1 cellular context compared by ENCODE assay signal in the genomic region with DNA sequence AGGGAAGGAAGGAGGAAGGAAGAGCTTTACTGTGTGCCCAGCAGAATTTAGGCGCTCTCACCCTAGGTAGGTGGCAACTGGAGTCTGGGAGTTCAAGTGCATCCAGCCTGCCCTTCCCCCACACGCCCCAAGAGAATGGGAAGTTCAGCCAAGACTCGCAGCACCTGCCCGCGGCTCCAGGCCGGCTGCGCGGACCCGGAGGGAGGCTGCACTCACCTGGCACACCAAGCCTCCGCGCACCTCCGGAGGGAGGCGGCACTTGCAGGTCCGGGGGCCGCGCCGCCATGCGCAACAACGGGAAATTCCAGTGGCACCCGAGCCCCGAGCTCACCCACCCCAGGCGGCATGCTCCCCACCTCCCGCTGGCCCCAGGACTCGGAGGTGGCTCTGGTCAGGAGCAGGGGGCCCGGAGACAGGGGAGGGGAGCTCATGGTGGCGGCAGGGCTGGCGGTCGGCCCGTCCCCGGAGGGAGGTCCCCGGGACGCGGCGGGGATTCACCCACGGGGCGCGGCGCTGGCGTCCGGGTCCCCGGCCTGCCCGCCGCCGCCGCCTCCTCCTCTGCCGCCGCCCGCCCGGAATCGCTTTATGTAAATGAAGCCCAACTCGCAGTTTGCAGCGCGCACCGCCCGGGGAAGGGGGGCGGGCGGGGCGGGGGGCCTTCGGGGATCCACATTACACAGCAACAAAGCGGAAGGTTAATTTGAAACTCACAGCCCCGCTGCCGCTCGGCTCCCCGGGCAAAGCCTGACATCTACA.
A peak's percentile ranks its signal among the peaks of the same experiment; 100 is the strongest.
TF ChIP-seq lines count a peak whose summit lies in the region.

A gene with protein sequence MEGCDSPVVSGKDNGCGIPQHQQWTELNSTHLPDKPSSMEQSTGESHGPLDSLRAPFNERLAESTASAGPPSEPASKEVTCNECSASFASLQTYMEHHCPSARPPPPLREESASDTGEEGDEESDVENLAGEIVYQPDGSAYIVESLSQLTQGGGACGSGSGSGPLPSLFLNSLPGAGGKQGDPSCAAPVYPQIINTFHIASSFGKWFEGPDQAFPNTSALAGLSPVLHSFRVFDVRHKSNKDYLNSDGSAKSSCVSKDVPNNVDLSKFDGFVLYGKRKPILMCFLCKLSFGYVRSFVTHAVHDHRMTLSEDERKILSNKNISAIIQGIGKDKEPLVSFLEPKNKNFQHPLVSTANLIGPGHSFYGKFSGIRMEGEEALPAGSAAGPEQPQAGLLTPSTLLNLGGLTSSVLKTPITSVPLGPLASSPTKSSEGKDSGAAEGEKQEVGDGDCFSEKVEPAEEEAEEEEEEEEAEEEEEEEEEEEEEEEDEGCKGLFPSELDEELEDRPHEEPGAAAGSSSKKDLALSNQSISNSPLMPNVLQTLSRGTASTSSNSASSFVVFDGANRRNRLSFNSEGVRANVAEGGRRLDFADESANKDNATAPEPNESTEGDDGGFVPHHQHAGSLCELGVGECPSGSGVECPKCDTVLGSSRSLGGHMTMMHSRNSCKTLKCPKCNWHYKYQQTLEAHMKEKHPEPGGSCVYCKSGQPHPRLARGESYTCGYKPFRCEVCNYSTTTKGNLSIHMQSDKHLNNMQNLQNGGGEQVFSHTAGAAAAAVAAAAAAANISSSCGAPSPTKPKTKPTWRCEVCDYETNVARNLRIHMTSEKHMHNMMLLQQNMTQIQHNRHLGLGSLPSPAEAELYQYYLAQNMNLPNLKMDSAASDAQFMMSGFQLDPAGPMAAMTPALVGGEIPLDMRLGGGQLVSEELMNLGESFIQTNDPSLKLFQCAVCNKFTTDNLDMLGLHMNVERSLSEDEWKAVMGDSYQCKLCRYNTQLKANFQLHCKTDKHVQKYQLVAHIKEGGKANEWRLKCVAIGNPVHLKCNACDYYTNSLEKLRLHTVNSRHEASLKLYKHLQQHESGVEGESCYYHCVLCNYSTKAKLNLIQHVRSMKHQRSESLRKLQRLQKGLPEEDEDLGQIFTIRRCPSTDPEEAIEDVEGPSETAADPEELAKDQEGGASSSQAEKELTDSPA (N-terminal part only) (minus strand): TSS at position 593 of the 756 bp plus-strand sequence. CDS start 87,983 bp downstream, outside the sequence.

TF ChIP-seq in HepG2, 621 proteins besides CTCF, POLR2A, EP300 and RAD21 (continued from another document and continues in another):
- TF ChIP-seq, protein P1, sequence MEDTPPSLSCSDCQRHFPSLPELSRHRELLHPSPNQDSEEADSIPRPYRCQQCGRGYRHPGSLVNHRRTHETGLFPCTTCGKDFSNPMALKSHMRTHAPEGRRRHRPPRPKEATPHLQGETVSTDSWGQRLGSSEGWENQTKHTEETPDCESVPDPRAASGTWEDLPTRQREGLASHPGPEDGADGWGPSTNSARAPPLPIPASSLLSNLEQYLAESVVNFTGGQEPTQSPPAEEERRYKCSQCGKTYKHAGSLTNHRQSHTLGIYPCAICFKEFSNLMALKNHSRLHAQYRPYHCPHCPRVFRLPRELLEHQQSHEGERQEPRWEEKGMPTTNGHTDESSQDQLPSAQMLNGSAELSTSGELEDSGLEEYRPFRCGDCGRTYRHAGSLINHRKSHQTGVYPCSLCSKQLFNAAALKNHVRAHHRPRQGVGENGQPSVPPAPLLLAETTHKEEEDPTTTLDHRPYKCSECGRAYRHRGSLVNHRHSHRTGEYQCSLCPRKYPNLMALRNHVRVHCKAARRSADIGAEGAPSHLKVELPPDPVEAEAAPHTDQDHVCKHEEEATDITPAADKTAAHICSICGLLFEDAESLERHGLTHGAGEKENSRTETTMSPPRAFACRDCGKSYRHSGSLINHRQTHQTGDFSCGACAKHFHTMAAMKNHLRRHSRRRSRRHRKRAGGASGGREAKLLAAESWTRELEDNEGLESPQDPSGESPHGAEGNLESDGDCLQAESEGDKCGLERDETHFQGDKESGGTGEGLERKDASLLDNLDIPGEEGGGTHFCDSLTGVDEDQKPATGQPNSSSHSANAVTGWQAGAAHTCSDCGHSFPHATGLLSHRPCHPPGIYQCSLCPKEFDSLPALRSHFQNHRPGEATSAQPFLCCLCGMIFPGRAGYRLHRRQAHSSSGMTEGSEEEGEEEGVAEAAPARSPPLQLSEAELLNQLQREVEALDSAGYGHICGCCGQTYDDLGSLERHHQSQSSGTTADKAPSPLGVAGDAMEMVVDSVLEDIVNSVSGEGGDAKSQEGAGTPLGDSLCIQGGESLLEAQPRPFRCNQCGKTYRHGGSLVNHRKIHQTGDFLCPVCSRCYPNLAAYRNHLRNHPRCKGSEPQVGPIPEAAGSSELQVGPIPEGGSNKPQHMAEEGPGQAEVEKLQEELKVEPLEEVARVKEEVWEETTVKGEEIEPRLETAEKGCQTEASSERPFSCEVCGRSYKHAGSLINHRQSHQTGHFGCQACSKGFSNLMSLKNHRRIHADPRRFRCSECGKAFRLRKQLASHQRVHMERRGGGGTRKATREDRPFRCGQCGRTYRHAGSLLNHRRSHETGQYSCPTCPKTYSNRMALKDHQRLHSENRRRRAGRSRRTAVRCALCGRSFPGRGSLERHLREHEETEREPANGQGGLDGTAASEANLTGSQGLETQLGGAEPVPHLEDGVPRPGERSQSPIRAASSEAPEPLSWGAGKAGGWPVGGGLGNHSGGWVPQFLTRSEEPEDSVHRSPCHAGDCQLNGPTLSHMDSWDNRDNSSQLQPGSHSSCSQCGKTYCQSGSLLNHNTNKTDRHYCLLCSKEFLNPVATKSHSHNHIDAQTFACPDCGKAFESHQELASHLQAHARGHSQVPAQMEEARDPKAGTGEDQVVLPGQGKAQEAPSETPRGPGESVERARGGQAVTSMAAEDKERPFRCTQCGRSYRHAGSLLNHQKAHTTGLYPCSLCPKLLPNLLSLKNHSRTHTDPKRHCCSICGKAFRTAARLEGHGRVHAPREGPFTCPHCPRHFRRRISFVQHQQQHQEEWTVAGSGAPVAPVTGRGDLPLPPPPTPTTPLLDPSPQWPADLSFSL (CRISPR knock-in tag; IDR thresholded peaks at IDR 0.05): no peak
- TF ChIP-seq, protein P2, sequence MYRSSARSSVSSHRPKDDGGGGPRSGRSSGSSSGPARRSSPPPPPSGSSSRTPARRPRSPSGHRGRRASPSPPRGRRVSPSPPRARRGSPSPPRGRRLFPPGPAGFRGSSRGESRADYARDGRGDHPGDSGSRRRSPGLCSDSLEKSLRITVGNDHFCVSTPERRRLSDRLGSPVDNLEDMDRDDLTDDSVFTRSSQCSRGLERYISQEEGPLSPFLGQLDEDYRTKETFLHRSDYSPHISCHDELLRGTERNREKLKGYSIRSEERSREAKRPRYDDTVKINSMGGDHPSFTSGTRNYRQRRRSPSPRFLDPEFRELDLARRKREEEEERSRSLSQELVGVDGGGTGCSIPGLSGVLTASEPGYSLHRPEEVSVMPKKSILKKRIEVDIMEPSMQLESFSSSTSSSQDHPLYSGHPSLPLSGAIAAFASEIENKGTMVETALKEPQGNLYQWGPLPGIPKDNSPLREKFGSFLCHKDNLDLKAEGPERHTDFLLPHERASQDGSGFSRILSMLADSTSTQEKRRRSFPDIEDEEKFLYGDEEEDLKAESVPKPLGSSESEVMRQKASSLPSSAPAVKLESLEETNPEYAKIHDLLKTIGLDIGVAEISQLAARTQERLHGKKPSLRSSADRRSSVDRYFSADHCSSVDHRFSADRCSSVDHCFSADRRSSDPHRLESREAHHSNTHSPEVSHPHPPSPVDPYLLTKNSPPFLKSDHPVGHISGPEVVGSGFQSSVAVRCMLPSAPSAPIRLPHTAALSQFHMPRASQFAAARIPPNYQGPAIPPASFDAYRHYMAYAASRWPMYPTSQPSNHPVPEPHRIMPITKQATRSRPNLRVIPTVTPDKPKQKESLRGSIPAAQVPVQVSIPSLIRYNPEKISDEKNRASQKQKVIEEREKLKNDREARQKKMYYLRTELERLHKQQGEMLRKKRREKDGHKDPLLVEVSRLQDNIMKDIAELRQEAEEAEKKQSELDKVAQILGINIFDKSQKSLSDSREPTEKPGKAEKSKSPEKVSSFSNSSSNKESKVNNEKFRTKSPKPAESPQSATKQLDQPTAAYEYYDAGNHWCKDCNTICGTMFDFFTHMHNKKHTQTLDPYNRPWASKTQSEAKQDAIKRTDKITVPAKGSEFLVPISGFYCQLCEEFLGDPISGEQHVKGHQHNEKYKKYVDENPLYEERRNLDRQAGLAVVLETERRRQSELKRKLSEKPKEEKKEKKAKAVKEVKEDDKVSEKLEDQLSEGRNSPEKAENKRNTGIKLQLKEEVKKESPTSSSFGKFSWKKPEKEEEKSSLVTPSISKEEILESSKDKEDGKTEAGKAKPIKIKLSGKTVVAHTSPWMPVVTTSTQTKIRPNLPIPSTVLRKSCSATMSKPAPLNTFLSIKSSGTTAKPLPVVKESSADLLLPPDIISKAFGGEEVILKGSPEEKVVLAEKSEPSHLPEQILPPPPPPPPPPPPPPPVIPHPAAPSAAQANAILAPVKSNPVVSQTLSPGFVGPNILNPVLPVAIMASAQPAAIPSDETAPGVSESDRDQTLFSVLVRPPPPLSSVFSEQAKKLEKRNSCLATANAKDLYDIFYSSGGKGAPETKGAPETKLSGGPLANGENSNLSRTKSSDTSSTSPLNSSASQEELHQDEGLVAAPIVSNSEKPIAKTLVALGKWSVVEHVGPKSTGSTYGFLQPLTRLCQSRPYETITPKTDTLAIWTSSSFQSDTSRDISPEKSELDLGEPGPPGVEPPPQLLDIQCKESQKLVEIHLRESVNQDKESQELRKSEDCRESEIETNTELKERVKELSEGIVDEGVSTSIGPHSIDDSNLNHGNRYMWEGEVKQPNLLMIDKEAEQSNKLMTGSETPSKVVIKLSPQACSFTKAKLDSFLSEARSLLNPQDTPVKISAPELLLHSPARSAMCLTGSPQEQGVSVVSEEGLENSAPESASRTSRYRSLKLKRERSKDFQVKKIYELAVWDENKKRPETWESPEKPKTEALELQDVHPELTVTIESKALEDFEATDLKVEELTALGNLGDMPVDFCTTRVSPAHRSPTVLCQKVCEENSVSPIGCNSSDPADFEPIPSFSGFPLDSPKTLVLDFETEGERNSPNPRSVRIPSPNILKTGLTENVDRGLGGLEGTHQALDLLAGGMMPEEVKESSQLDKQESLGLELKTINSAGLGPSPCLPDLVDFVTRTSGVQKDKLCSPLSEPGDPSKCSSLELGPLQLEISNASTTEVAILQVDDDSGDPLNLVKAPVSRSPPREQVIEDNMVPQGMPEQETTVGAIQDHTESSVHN (CRISPR knock-in tag; IDR thresholded peaks at IDR 0.05): no peak
- TF ChIP-seq PHF8 (CRISPR knock-in tag; IDR thresholded peaks at IDR 0.05) (peak; percentile 58), ELF4 (CRISPR knock-in tag; IDR thresholded peaks at IDR 0.05; ENCODE audit: borderline replicate concordance) (no peak), HES4 (CRISPR knock-in tag; IDR thresholded peaks at IDR 0.05; ENCODE audit: borderline replicate concordance) (no peak), DNMT3B (CRISPR knock-in tag; conservative IDR thresholded peaks at IDR 0.05) (no peak), ZNF614 (CRISPR knock-in tag; IDR thresholded peaks at IDR 0.05; ENCODE audit: borderline replicate concordance) (peak; percentile 16; the same call in 1 of the 2 replicates), ZSCAN31 (CRISPR knock-in tag; IDR thresholded peaks at IDR 0.05; ENCODE audit: low read depth) (no peak; the same call in 1 of the 2 replicates), ZNF552 (CRISPR knock-in tag; IDR thresholded peaks at IDR 0.05; ENCODE audit: borderline replicate concordance) (peak; percentile 74; the same call in 1 of the 2 replicates), MED1 (CRISPR knock-in tag; IDR thresholded peaks at IDR 0.05) (peak; percentile 37; the same call in 1 of the 2 replicates), GABPA (IDR thresholded peaks at IDR 0.05; ENCODE audit: low read depth, low read length) (no peak), GABPA (CRISPR knock-in tag; IDR thresholded peaks at IDR 0.05; ENCODE audit: low read depth) (no peak; the same call in 1 of the 2 replicates), ZNF543 (CRISPR knock-in tag; IDR thresholded peaks at IDR 0.05) (peak; percentile 69), ZNF737 (CRISPR knock-in tag; IDR thresholded peaks at IDR 0.05; ENCODE audit: borderline replicate concordance) (no peak)
- TF ChIP-seq, protein P3, sequence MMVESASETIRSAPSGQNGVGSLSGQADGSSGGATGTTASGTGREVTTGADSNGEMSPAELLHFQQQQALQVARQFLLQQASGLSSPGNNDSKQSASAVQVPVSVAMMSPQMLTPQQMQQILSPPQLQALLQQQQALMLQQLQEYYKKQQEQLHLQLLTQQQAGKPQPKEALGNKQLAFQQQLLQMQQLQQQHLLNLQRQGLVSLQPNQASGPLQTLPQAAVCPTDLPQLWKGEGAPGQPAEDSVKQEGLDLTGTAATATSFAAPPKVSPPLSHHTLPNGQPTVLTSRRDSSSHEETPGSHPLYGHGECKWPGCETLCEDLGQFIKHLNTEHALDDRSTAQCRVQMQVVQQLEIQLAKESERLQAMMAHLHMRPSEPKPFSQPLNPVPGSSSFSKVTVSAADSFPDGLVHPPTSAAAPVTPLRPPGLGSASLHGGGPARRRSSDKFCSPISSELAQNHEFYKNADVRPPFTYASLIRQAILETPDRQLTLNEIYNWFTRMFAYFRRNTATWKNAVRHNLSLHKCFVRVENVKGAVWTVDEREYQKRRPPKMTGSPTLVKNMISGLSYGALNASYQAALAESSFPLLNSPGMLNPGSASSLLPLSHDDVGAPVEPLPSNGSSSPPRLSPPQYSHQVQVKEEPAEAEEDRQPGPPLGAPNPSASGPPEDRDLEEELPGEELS (CRISPR knock-in tag; IDR thresholded peaks at IDR 0.05): no peak; the same call in 1 of the 2 replicates
- TF ChIP-seq, protein P4, sequence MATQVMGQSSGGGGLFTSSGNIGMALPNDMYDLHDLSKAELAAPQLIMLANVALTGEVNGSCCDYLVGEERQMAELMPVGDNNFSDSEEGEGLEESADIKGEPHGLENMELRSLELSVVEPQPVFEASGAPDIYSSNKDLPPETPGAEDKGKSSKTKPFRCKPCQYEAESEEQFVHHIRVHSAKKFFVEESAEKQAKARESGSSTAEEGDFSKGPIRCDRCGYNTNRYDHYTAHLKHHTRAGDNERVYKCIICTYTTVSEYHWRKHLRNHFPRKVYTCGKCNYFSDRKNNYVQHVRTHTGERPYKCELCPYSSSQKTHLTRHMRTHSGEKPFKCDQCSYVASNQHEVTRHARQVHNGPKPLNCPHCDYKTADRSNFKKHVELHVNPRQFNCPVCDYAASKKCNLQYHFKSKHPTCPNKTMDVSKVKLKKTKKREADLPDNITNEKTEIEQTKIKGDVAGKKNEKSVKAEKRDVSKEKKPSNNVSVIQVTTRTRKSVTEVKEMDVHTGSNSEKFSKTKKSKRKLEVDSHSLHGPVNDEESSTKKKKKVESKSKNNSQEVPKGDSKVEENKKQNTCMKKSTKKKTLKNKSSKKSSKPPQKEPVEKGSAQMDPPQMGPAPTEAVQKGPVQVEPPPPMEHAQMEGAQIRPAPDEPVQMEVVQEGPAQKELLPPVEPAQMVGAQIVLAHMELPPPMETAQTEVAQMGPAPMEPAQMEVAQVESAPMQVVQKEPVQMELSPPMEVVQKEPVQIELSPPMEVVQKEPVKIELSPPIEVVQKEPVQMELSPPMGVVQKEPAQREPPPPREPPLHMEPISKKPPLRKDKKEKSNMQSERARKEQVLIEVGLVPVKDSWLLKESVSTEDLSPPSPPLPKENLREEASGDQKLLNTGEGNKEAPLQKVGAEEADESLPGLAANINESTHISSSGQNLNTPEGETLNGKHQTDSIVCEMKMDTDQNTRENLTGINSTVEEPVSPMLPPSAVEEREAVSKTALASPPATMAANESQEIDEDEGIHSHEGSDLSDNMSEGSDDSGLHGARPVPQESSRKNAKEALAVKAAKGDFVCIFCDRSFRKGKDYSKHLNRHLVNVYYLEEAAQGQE (IDR thresholded peaks at IDR 0.05; ENCODE audit: borderline replicate concordance in 1 of 2, low read depth in 1 of 2, low read length in 2 of 2): no peak
